ENCODE assay signal across 8 cellular contexts in the genomic region with DNA sequence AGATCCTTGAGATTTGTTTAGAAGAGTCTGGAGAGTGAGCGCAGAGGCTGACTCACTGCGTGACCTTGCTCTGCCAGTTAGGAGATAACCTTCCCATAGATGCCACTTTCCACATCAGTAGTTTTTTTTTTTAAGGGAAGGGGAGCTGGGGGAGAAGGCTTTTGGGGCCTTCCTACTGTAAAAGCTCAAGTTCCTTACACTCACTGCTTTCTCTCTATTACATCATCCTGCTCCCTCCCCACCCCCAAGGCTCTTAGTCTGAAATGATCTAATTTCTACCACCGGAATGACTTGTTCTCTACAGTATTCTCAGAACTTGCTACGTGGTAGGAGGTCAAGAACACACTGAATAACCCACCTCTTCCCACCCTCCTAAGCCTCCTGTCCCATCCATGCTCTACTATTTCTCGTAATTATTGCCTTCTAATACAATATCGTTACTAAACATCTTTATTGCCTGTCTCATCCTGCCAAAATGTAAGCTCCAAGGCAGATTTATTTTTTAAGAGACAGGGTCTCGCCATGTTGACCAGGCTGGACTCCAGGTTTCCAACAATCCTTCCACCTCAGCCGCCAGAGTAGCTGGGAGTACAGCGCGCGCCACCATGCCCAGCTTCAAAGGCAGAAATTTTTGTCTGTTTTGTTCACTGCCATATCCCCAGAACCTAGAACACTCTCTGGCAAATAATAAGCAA. TPM values are rescaled to one million over a fixed set of nuclear protein-coding genes. Genes with fewer than 3 reads are reported as not detected.
DNase-seq lines count a peak whose midpoint lies in the region; ATAC-seq and TF ChIP-seq lines count a peak whose summit lies in the region.

No MANE protein-coding gene starts in this region.

- H3K9ac ChIP-seq in HUES64 (ENCODE audit: low read depth, low read length) = peak overlapping the region; percentile 98

- H3K4me3 Mint-ChIP-seq in Caco-2 (ENCODE audit: unreplicated experiment) (peak overlapping the region; percentile 84), WTC11 (peak overlapping the region; percentile 97), progenitor cell of endocrine pancreas (ENCODE audit: low read depth) (peak overlapping the region; percentile 93)

- TF ChIP-seq POLR2A in esophagus muscularis mucosa (IDR thresholded peaks at IDR 0.05; ENCODE audit: low read depth) = no peak

- peak overlapping the region; percentile 99; the same call in 1 of the 2 replicates for H3K27ac ChIP-seq in HUES64 (ENCODE audit: low read depth, low read length)
- H3K27ac ChIP-seq in esophagus muscularis mucosa (replicated peaks in 1 of 4) = peak overlapping the region; percentile 96 to 98 (median 97)

- H3K4me3 ChIP-seq in Caco-2 (ENCODE audit: low read depth, low read length) (peak overlapping the region; percentile 98), HUES64 (ENCODE audit: low read length) (peak overlapping the region; percentile 92), esophagus muscularis mucosa (peak overlapping the region; percentile 90 to 97 (median 95))

- TF ChIP-seq EP300 in esophagus muscularis mucosa (IDR thresholded peaks at IDR 0.05) = no peak

- no peaks in the 10 kb centered on the region for H3K4me1 Mint-ChIP-seq in Caco-2 (ENCODE audit: low read depth, unreplicated experiment)
- H3K4me1 Mint-ChIP-seq in WTC11 = peaks cover 16% of the 10 kb centered on the region
- H3K4me1 Mint-ChIP-seq in progenitor cell of endocrine pancreas (ENCODE audit: low read depth) = peaks cover 10% of the 10 kb centered on the region

- ATAC-seq in WTC11 (no peak), GM21381 (IDR thresholded peaks at IDR 0.05; ENCODE audit: unreplicated experiment) (no peak), HG03342 (IDR thresholded peaks at IDR 0.05; ENCODE audit: unreplicated experiment) (no peak)

- H3K27ac Mint-ChIP-seq in Caco-2 (ENCODE audit: unreplicated experiment) (peak overlapping the region; percentile 93), WTC11 (peak overlapping the region; percentile 89), progenitor cell of endocrine pancreas (peak overlapping the region; percentile 95)

- H3K9me3 Mint-ChIP-seq in Caco-2 (ENCODE audit: unreplicated experiment) (no peaks in the 10 kb centered on the region), WTC11 (no peaks in the 10 kb centered on the region), progenitor cell of endocrine pancreas (ENCODE audit: low read depth) (no peaks in the 10 kb centered on the region)

- 15% methylated on average over 9 of the region's 11 CpGs for WGBS in HUES64
- WGBS in esophagus muscularis mucosa = 21% methylated on average over 11 of the region's 11 CpGs

- H3K27me3 ChIP-seq in Caco-2 (replicated peaks; ENCODE audit: control insufficient read depth, insufficient read depth, low read length) (no peaks in the 10 kb centered on the region), HUES64 (ENCODE audit: insufficient read depth, low read length) (no peaks in the 10 kb centered on the region), esophagus muscularis mucosa (no peaks in the 10 kb centered on the region)

- no peaks in the 10 kb centered on the region for H3K27me3 Mint-ChIP-seq in Caco-2 (ENCODE audit: insufficient read depth, unreplicated experiment)
- H3K27me3 Mint-ChIP-seq in WTC11 (ENCODE audit: low read depth) = no peaks in the 10 kb centered on the region
- no peaks in the 10 kb centered on the region for H3K27me3 Mint-ChIP-seq in progenitor cell of endocrine pancreas

- no peak for TF ChIP-seq CTCF in Caco-2 (IDR thresholded peaks at IDR 0.05; ENCODE audit: insufficient read depth in 1 of 2, low read depth in 1 of 2, low read length in 1 of 2, severe bottlenecking in 1 of 2, unreplicated experiment in 1 of 2)
- TF ChIP-seq CTCF in WTC11 (IDR thresholded peaks at IDR 0.05) = no peak
- no peak for TF ChIP-seq CTCF in esophagus muscularis mucosa (IDR thresholded peaks at IDR 0.05)
- TF ChIP-seq CTCF in progenitor cell of endocrine pancreas (IDR thresholded peaks at IDR 0.05; ENCODE audit: unreplicated experiment) = no peak

- DNase-seq in Caco-2 (peak in 1 of 2 experiments; percentile 75), WTC11 (ENCODE audit: low spot score) (no peak), esophagus muscularis mucosa (ENCODE audit: extremely low spot score) (no peak), progenitor cell of endocrine pancreas (ENCODE audit: low spot score, unreplicated experiment) (no peak), cerebellar nuclear complex (lab: John Stamatoyannopoulos, UW) (no peak)

- BruUV-seq in Caco-2 (replicated peaks; lab: Mats Ljungman, UMichigan) = TSS peak; percentile 100

- peaks cover 1% of the 10 kb centered on the region; the same call in 1 of the 2 replicates for H3K36me3 ChIP-seq in Caco-2 (ENCODE audit: control insufficient read depth, insufficient read depth, low read length)
- peaks cover 25% of the 10 kb centered on the region for H3K36me3 ChIP-seq in HUES64 (ENCODE audit: insufficient read depth, low read length)
- H3K36me3 ChIP-seq in esophagus muscularis mucosa = peaks cover 6 to 16% (median 13%) of the 10 kb centered on the region in 4 donors

- H3K4me1 ChIP-seq in Caco-2 (no peaks in the 10 kb centered on the region), HUES64 (ENCODE audit: insufficient read depth, low read length) (0 out of 2 replicates have a peak, but pooled peaks cover 3% of the 10 kb centered on the region), esophagus muscularis mucosa (peaks cover 25 to 42% (median 32%) of the 10 kb centered on the region in 4 donors)

- POLR2A ChIA-PET in Caco-2 (lab: Charles Lee) (interaction anchor here (0.6 to 1.3 kb wide), 5 partner anchors 15 to 85 kb away, joined by 3 to 10 read pairs (median 5); a partner anchor contains a TSS), WTC11 (lab: Charles Lee) (interaction anchor here (1.0 to 1.4 kb wide), 2 partner anchors 28 to 29 kb away, joined by 3 to 4 read pairs; no protein-coding TSS in a partner anchor)

- intact Hi-C loops in Caco-2 (cut with micrococcal nuclease; ENCODE audit: unreplicated experiment) (no loop called here), esophagus muscularis mucosa (cut with DNase I) (no loop called here)

- H3K36me3 Mint-ChIP-seq in Caco-2 (ENCODE audit: insufficient read depth, unreplicated experiment) (peaks cover 63% of the 10 kb centered on the region), WTC11 (peaks cover 18% of the 10 kb centered on the region), progenitor cell of endocrine pancreas (ENCODE audit: insufficient read depth) (peaks cover 2% of the 10 kb centered on the region)

- CTCF ChIA-PET in Caco-2 (lab: Charles Lee) = interaction anchor here (1.1 kb wide), 1 partner anchor 55 kb away, joined by 6 read pairs; no protein-coding TSS in a partner anchor
- CTCF ChIA-PET in WTC11 (lab: Charles Lee) = interaction anchor here (2.5 to 3.4 kb wide), 2 partner anchors 29 to 32 kb away, joined by 22 to 27 read pairs; a partner anchor contains a TSS

- H3K9me3 ChIP-seq in Caco-2 (no peaks in the 10 kb centered on the region), HUES64 (ENCODE audit: insufficient read depth, low read depth, low read length) (no peaks in the 10 kb centered on the region), esophagus muscularis mucosa (no peaks in the 10 kb centered on the region)

TF ChIP-seq in WTC11, 78 proteins besides CTCF, POLR2A, EP300 and RAD21:
- TF ChIP-seq, protein P1, sequence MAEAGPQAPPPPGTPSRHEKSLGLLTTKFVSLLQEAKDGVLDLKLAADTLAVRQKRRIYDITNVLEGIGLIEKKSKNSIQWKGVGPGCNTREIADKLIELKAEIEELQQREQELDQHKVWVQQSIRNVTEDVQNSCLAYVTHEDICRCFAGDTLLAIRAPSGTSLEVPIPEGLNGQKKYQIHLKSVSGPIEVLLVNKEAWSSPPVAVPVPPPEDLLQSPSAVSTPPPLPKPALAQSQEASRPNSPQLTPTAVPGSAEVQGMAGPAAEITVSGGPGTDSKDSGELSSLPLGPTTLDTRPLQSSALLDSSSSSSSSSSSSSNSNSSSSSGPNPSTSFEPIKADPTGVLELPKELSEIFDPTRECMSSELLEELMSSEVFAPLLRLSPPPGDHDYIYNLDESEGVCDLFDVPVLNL (CRISPR knock-in tag; IDR thresholded peaks at IDR 0.05; ENCODE audit: borderline replicate concordance, low read depth) = no peak
- TF ChIP-seq, protein P2, sequence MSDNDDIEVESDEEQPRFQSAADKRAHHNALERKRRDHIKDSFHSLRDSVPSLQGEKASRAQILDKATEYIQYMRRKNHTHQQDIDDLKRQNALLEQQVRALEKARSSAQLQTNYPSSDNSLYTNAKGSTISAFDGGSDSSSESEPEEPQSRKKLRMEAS (CRISPR knock-in tag; IDR thresholded peaks at IDR 0.05) = no peak
- TF ChIP-seq IRF2 (CRISPR knock-in tag; IDR thresholded peaks at IDR 0.05; ENCODE audit: borderline replicate concordance, low read depth) (no peak), GABPB1 (CRISPR knock-in tag; IDR thresholded peaks at IDR 0.05) (peak; percentile 96)

RNA-seq across cellular contexts. Expression of a gene that starts 1.2 kb away (rescaled TPM):
- total RNA-seq in Caco-2 (2022) (174 and 208 TPM in 2 replicates), WTC11 (2021) (171 to 186 TPM (median 180 TPM) in 3 replicates), esophagus muscularis mucosa (10 to 100 TPM; 49.0 to 70.4 (median 54.3) TPM), progenitor cell of endocrine pancreas (56.1 and 61.7 TPM in 2 replicates)
- polyA plus RNA-seq in HUES64 (2013, experiment 1 of 2) = 66.6 TPM
- 62.6 TPM for polyA plus RNA-seq in HUES64 (2013, experiment 2 of 2)

RNA-seq across cellular contexts. Expression of a gene that starts 1.7 kb away (rescaled TPM):
- total RNA-seq in Caco-2 (2022) (not detected in 2 replicates), WTC11 (2021) (0.50 TPM in 1 of 3 replicates, not detected in the others), esophagus muscularis mucosa (under 1 TPM in 1 of 4 donors, not detected in 3; 0.19 TPM), progenitor cell of endocrine pancreas (not detected in 2 replicates)
- not detected for polyA plus RNA-seq in HUES64 (2013, experiment 1 of 2)
- not detected for polyA plus RNA-seq in HUES64 (2013, experiment 2 of 2)

RNA-seq across cellular contexts. Expression of a gene that starts 28.6 kb away (rescaled TPM):
- total RNA-seq in Caco-2 (2022) (951 and 1,003 TPM in 2 replicates), WTC11 (2021) (1,080 to 1,240 TPM (median 1,178 TPM) in 3 replicates), esophagus muscularis mucosa (100 to 1,000 TPM; 461 to 719 (median 614) TPM), progenitor cell of endocrine pancreas (720 and 727 TPM in 2 replicates)
- 849 TPM for polyA plus RNA-seq in HUES64 (2013, experiment 1 of 2)
- 875 TPM for polyA plus RNA-seq in HUES64 (2013, experiment 2 of 2)

RNA-seq across cellular contexts. Expression of a gene that starts 37.9 kb away (rescaled TPM):
- total RNA-seq in Caco-2 (2022) (2.4 and 3.1 TPM in 2 replicates), WTC11 (2021) (11.8 to 19.1 TPM (median 15.5 TPM) in 3 replicates), esophagus muscularis mucosa (10 to 100 TPM; 15.0 to 21.8 (median 17.8) TPM), progenitor cell of endocrine pancreas (20.1 and 21.1 TPM in 2 replicates)
- polyA plus RNA-seq in HUES64 (2013, experiment 1 of 2) = 6.0 TPM
- 14.4 TPM for polyA plus RNA-seq in HUES64 (2013, experiment 2 of 2)

RNA-seq across cellular contexts. Expression of a gene that starts 38.4 kb away (rescaled TPM):
- total RNA-seq in Caco-2 (2022) (43.1 and 44.0 TPM in 2 replicates), WTC11 (2021) (30.0 to 32.8 TPM (median 32.5 TPM) in 3 replicates), esophagus muscularis mucosa (10 to 100 TPM; 46.4 to 70.0 (median 59.3) TPM), progenitor cell of endocrine pancreas (28.1 and 29.7 TPM in 2 replicates)
- polyA plus RNA-seq in HUES64 (2013, experiment 1 of 2) = 15.2 TPM
- polyA plus RNA-seq in HUES64 (2013, experiment 2 of 2) = 17.6 TPM
